ENCODE assay signal across 15 cellular contexts in the genomic region with DNA sequence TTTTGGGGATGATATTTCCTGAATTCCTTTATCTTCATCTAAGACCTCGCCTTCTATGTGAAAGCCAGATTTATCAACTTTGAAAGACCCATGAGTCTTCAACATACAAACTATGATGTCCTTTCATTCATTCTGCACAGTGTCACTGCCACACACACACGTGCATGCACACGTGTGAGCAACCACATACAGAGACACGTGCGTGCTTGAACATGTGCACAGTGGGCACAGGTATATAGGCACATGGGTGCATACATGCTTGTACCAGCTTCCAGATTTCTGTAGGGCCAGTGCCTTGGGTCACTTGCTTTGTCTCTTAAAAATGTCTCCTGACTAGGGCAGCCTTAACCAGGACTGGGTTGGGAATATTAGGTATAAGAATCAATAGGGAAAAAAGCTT. TPM values are rescaled to one million over a fixed set of nuclear protein-coding genes. Genes with fewer than 3 reads are reported as not detected.
DNase-seq lines count a peak whose midpoint lies in the region; ATAC-seq and TF ChIP-seq lines count a peak whose summit lies in the region.
"Had no signal": no experiment of that assay in that cellular context is flagged by ENCODE, and none has a peak within 500 bp of the region (broad histone marks: within the 10 kb centered on the region; RNA-seq: fewer than 3 reads in every experiment).

No MANE protein-coding gene starts in this region.

- H4K8ac ChIP-seq in IMR-90 (ENCODE audit: low read depth in 2 of 2, low read length in 2 of 2): no peak overlapping the region

- CTCF ChIA-PET in IMR-90 (lab: Yijun Ruan, JAX): no interaction called here

- no peaks in the 10 kb centered on the region for H3K9me3 Mint-ChIP-seq in dendritic cell treated with granulocyte-macrophage colony-stimulating factor and Interleukin-4, amounts not matched to agents 40 ng/mL and 50 ng/mL, for 4 days
- H3K9me3 Mint-ChIP-seq: CD8-positive, alpha-beta T cell had no signal

- no peak overlapping the region for H2AFZ ChIP-seq in IMR-90 (replicated peaks; ENCODE audit: low read length, poor library complexity)

- no peak overlapping the region for H4K91ac ChIP-seq in IMR-90 (ENCODE audit: insufficient read depth, low read depth, low read length)

- no peak for ATAC-seq in IMR-90 (ENCODE audit: low read depth)
- no peak for ATAC-seq in foreskin keratinocyte
- no peak for ATAC-seq in HG03095 (IDR thresholded peaks at IDR 0.05; ENCODE audit: unreplicated experiment)
- no peak for ATAC-seq in HG02642 (IDR thresholded peaks at IDR 0.05; ENCODE audit: poor library complexity, unreplicated experiment)
- ATAC-seq: CD8-positive, alpha-beta T cell had no signal

- no peak for TF ChIP-seq POLR2A in IMR-90 (IDR thresholded peaks at IDR 0.05; ENCODE audit: low read depth, low read length)

- BruUV-seq in IMR-90 (replicated peaks; lab: Mats Ljungman, UMichigan): no TSS peak

- no peak overlapping the region; the same call in 2 of the 3 replicates for H2BK15ac ChIP-seq in IMR-90 (ENCODE audit: low read depth, low read length)

- intact Hi-C loops in IMR-90 (cut with micrococcal nuclease): no loop called here
- intact Hi-C loops in dendritic cell treated with granulocyte-macrophage colony-stimulating factor and Interleukin-4, amounts not matched to agents 40 ng/mL and 50 ng/mL, for 4 days (cut with micrococcal nuclease): loop anchor here (2.0 to 5.0 kb wide), 2 partner anchors 17 to 46 kb away; no protein-coding TSS in a partner anchor

- H3K4me1 ChIP-seq in IMR-90 (ENCODE audit: control insufficient read depth, insufficient read depth, low read length) (no peaks in the 10 kb centered on the region; the same call in 1 of the 2 replicates), foreskin keratinocyte (no peaks in the 10 kb centered on the region)
- H3K4me1 ChIP-seq: Caco-2 had no signal

- H3K27me3 Mint-ChIP-seq in dendritic cell treated with granulocyte-macrophage colony-stimulating factor and Interleukin-4, amounts not matched to agents 40 ng/mL and 50 ng/mL, for 4 days: no peaks in the 10 kb centered on the region

- no peak overlapping the region for H3K4me3 ChIP-seq in HL-60 (replicated peaks; ENCODE audit: insufficient read depth, low read length)
- no peak overlapping the region for H3K4me3 ChIP-seq in IMR-90 (ENCODE audit: insufficient read depth, low read depth, low read length)

- POLR2A ChIA-PET in IMR-90 (lab: Charles Lee; ENCODE audit: unreplicated experiment): no interaction called here

- no peak overlapping the region for H2BK5ac ChIP-seq in IMR-90 (ENCODE audit: low read depth, low read length, poor library complexity, severe bottlenecking)

- H2AK9ac ChIP-seq in IMR-90 (replicated peaks; ENCODE audit: low read depth, low read length, poor library complexity): no peak overlapping the region

- 90% methylated on average over 4 of the region's 5 CpGs; no CpG with 5 or more reads in 1 of the 2 experiments for WGBS in IMR-90 (ENCODE audit: extremely low coverage in 2 of 2, insufficient read length in 1 of 2), 2 experiments

- H3K4me3 Mint-ChIP-seq in dendritic cell treated with granulocyte-macrophage colony-stimulating factor and Interleukin-4, amounts not matched to agents 40 ng/mL and 50 ng/mL, for 4 days: no peak overlapping the region
- H3K4me3 Mint-ChIP-seq: CD4-positive, CD25-positive, alpha-beta regulatory T cell; CD8-positive, alpha-beta T cell had no signal

- in situ Hi-C loops in IMR-90 (cut with MboI; ENCODE audit: low sequenced_read_pairs): no loop called here

- H3K36me3 Mint-ChIP-seq in dendritic cell treated with granulocyte-macrophage colony-stimulating factor and Interleukin-4, amounts not matched to agents 40 ng/mL and 50 ng/mL, for 4 days (ENCODE audit: low read depth): peaks cover 12% of the 10 kb centered on the region
- H3K36me3 Mint-ChIP-seq: CD4-positive, CD25-positive, alpha-beta regulatory T cell; CD8-positive, alpha-beta T cell had no signal

- H3K18ac ChIP-seq in IMR-90 (ENCODE audit: low read depth, low read length): no peak overlapping the region

- no peak overlapping the region for H3K4ac ChIP-seq in IMR-90 (ENCODE audit: low read depth, low read length)

- no peak overlapping the region for H3K14ac ChIP-seq in IMR-90 (replicated peaks; ENCODE audit: low read depth, low read length)

- no peak overlapping the region for H2BK120ac ChIP-seq in IMR-90 (ENCODE audit: low read depth, low read length)

- peaks cover 69% of the 10 kb centered on the region for H3K4me1 Mint-ChIP-seq in dendritic cell treated with granulocyte-macrophage colony-stimulating factor and Interleukin-4, amounts not matched to agents 40 ng/mL and 50 ng/mL, for 4 days (ENCODE audit: low read depth)
- H3K4me1 Mint-ChIP-seq: CD4-positive, CD25-positive, alpha-beta regulatory T cell had no signal

- no peak overlapping the region for H4K5ac ChIP-seq in IMR-90 (ENCODE audit: low read depth, low read length)

- no peaks in the 10 kb centered on the region for H3K9me1 ChIP-seq in IMR-90 (ENCODE audit: insufficient read depth, low read length)

- H3K27me3 ChIP-seq in HL-60 (ENCODE audit: insufficient read depth, poor library complexity, severe bottlenecking): no peaks in the 10 kb centered on the region
- no peaks in the 10 kb centered on the region for H3K27me3 ChIP-seq in IMR-90 (ENCODE audit: control insufficient read depth, insufficient read depth, low read length)
- H3K27me3 ChIP-seq in foreskin keratinocyte: peaks cover 16% of the 10 kb centered on the region

- H2AK5ac ChIP-seq in IMR-90 (ENCODE audit: low read depth, low read length): peak overlapping the region; percentile 57; the same call in 1 of the 2 replicates

- no peak overlapping the region for H3K23ac ChIP-seq in IMR-90 (ENCODE audit: low read depth, low read length)

- no peak for TF ChIP-seq RAD21 in IMR-90 (IDR thresholded peaks at IDR 0.05; ENCODE audit: low read length)

- no peak overlapping the region for H3K56ac ChIP-seq in IMR-90 (ENCODE audit: extremely low read depth, insufficient read depth, low read length)

- no peak overlapping the region for H2BK20ac ChIP-seq in IMR-90 (ENCODE audit: low read depth, low read length)

- H3K79me1 ChIP-seq in IMR-90 (ENCODE audit: low read depth in 1 of 2, low read length in 2 of 2): no peaks in the 10 kb centered on the region

- dilution Hi-C loops in IMR-90 (cut with HindIII; ENCODE audit: low sequenced_read_pairs, unreplicated experiment): no loop called here

- H3K36me3 ChIP-seq in IMR-90 (ENCODE audit: control insufficient read depth, insufficient read depth, low read length): no peaks in the 10 kb centered on the region

- peak overlapping the region; percentile 93 for H3K27ac ChIP-seq in HL-60 (replicated peaks)
- H3K27ac ChIP-seq in IMR-90 (ENCODE audit: insufficient read depth, low read length): no peak overlapping the region
- H3K27ac ChIP-seq in foreskin keratinocyte: no peak overlapping the region
- H3K27ac ChIP-seq: C4-2B had no signal

- no peaks in the 10 kb centered on the region for H4K20me1 ChIP-seq in IMR-90 (ENCODE audit: insufficient read depth, low read length)

- peak overlapping the region; percentile 90 for H3K27ac Mint-ChIP-seq in dendritic cell treated with granulocyte-macrophage colony-stimulating factor and Interleukin-4, amounts not matched to agents 40 ng/mL and 50 ng/mL, for 4 days
- H3K27ac Mint-ChIP-seq: CD4-positive, CD25-positive, alpha-beta regulatory T cell; CD8-positive, alpha-beta T cell had no signal

- H3K4me2 ChIP-seq in IMR-90 (ENCODE audit: low read depth, low read length): no peak overlapping the region

- DNase-seq in HL-60 (ENCODE audit: low read depth in 1 of 2, low spot score in 1 of 2) (no peak), IMR-90 (no peak), foreskin keratinocyte (no peak)
- DNase-seq: Caco-2; CD4-positive, CD25-positive, alpha-beta regulatory T cell; CD8-positive, alpha-beta T cell; DMS153; DND-41; GOT3; H7; HCEC 1CT had no signal

- H3K9ac ChIP-seq in IMR-90 (ENCODE audit: low read depth, low read length): no peak overlapping the region

- TF ChIP-seq CTCF in HL-60 (IDR thresholded peaks at IDR 0.05; ENCODE audit: insufficient read depth, low read length) (no peak), IMR-90 (conservative IDR thresholded peaks at IDR 0.05; ENCODE audit: low read depth, low read length) (no peak), foreskin keratinocyte (conservative IDR thresholded peaks at IDR 0.05) (no peak)

- no peaks in the 10 kb centered on the region for H3K9me3 ChIP-seq in IMR-90 (ENCODE audit: control insufficient read depth, insufficient read depth, low read length)
- H3K9me3 ChIP-seq: Caco-2 had no signal

TF ChIP-seq in IMR-90, 13 proteins besides CTCF, POLR2A, EP300 and RAD21 (continues in another document):
- TF ChIP-seq MAZ (IDR thresholded peaks at IDR 0.05; ENCODE audit: borderline replicate concordance, low read depth, low read length) (no peak), SMC3 (IDR thresholded peaks at IDR 0.05; ENCODE audit: low read depth, low read length) (no peak), CEBPB (IDR thresholded peaks at IDR 0.05; ENCODE audit: low read depth, low read length) (no peak), MAFK (IDR thresholded peaks at IDR 0.05; ENCODE audit: low read depth, low read length) (no peak), FOS (IDR thresholded peaks at IDR 0.05; ENCODE audit: low read depth, low read length) (no peak), BHLHE40 (IDR thresholded peaks at IDR 0.05; ENCODE audit: low read depth, low read length) (no peak), RCOR1 (IDR thresholded peaks at IDR 0.05; ENCODE audit: insufficient replicate concordance, low read length) (no peak), CHD1 (IDR thresholded peaks at IDR 0.05; ENCODE audit: low read depth, low read length) (no peak), NFE2L2 (IDR thresholded peaks at IDR 0.05; ENCODE audit: low read depth, low read length) (no peak)
- TF ChIP-seq, protein P1, sequence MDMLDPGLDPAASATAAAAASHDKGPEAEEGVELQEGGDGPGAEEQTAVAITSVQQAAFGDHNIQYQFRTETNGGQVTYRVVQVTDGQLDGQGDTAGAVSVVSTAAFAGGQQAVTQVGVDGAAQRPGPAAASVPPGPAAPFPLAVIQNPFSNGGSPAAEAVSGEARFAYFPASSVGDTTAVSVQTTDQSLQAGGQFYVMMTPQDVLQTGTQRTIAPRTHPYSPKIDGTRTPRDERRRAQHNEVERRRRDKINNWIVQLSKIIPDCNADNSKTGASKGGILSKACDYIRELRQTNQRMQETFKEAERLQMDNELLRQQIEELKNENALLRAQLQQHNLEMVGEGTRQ (IDR thresholded peaks at IDR 0.05; ENCODE audit: low read depth, low read length): no peak

RNA-seq across cellular contexts. Expression of gene RBPJ, which starts 49.1 kb away (rescaled TPM):
- total RNA-seq in IMR-90 (2012; rRNA removed) (148 and 172 TPM in 2 replicates), foreskin keratinocyte (29.3 and 31.5 TPM in 2 replicates)
- polyA plus RNA-seq in IMR-90 (2012; rRNA removed) (49.3 and 50.3 TPM in 2 replicates), foreskin keratinocyte (14.3 and 14.7 TPM in 2 replicates)
- 12.3 and 12.6 TPM in 2 replicates for polyA plus RNA-seq in IMR-90 (2012; cell fraction: cytosol; rRNA removed)
- polyA plus RNA-seq in IMR-90 (2012; cell fraction: nucleus; rRNA removed; ENCODE audit: low replicate concordance): 34.5 and 215 TPM in 2 replicates
